ENCODE assay signal across 37 cellular contexts in the genomic region with DNA sequence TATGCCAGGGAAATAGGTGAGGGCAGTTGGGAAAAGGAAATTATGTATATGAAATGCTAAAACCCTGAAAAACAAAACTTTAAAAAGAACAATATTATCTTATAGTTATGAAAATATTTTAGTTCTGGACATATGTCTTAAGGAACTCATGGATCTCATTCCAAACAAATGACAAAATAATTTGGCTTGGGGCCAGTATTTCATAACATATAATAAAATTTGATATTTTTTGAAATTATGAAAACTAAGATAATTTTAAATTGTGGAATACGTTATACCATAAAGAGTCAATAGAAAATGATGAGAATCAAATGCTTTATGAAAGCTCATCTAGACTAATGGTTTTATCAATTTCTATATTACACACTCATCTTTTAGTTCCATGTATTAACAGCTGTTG.
"Had no signal": no experiment of that assay in that cellular context is flagged by ENCODE, and none has a peak within 500 bp of the region (broad histone marks: within the 10 kb centered on the region; RNA-seq: fewer than 3 reads in every experiment).

No MANE protein-coding gene starts in this region.

- H3K36me3 Mint-ChIP-seq: activated CD4-positive, alpha-beta memory T cell treated with anti-CD3 and anti-CD28 coated beads for 36 hours; activated naive CD4-positive, alpha-beta T cell treated with anti-CD3 and anti-CD28 coated beads, Interleukin-2, amount 50 U/mL, for 72 hours; brain had no signal

- H3K9me3 ChIP-seq: Peyer's patch had no signal

- FAIRE-seq: bronchial epithelial cell had no signal

- H3K9ac ChIP-seq: KMS-11 had no signal

- H3K36me3 ChIP-seq: Peyer's patch had no signal

- H3K4me3 ChIP-seq: Peyer's patch had no signal

- H3K4me1 Mint-ChIP-seq: activated B cell treated with CpG ODN at 0.5 μM for 24 hours had no signal

- ATAC-seq: activated naive CD4-positive, alpha-beta T cell treated with anti-CD3 and anti-CD28 coated beads, Interleukin-2, amount 50 U/mL, for 72 hours; activated T-cell treated with anti-CD3 and anti-CD28 coated beads, Interleukin-2, amount 50 U/mL, for 4 hours; PC-3 had no signal

- H3K4me3 Mint-ChIP-seq: activated B cell treated with CpG ODN at 0.5 μM for 24 hours; activated CD4-positive, alpha-beta memory T cell treated with anti-CD3 and anti-CD28 coated beads for 36 hours; activated naive CD4-positive, alpha-beta T cell treated with anti-CD3 and anti-CD28 coated beads for 36 hours; activated T-cell treated with anti-CD3 and anti-CD28 coated beads, Interleukin-2, amount 50 U/mL, for 4 hours; activated T-helper 1 cell treated with anti-CD3 and anti-CD28 coated beads, Interleukin-12 subunit alpha, Interleukin-12 subunit beta, Interleukin-2, Interleukin-4 antibody, amounts not matched to agents 30 ng/mL and 10 ng/mL and 1 ng/mL, durations not matched to agents 14 hours and 24 hours and 36 hours; brain had no signal

- H3K27ac ChIP-seq: KMS-11, VCaP had no signal

- DNase-seq: activated B cell treated with CpG ODN at 0.5 μM for 24 hours; activated CD4-positive, alpha-beta memory T cell treated with anti-CD3 and anti-CD28 coated beads for 36 hours; activated CD4-positive, alpha-beta T cell treated with anti-CD3 and anti-CD28 coated beads for 4 hours; activated CD4-positive, alpha-beta T cell treated with anti-CD3 and anti-CD28 coated beads, Interleukin-2, amount 50 U/mL, for 1 hour; activated CD4-positive, CD25-positive, alpha-beta regulatory T cell treated with anti-CD3 and anti-CD28 coated beads, Interleukin-2, amount 50 U/mL, for 72 hours; activated CD8-positive, alpha-beta memory T cell treated with anti-CD3 and anti-CD28 coated beads, Interleukin-2, amount 50 U/mL, for 4 hours; activated gamma-delta T cell treated with Interleukin-2 at 50 U/mL for 16 hours; activated naive CD4-positive, alpha-beta T cell treated with anti-CD3 and anti-CD28 coated beads for 36 hours; activated T-cell treated with anti-CD3 and anti-CD28 coated beads for 4 hours; activated T-cell treated with anti-CD3 and anti-CD28 coated beads, Interleukin-2, amount 50 U/mL, for 4 hours; anterior cingulate cortex; MM.1S; NCI-H1092 treated with DMSO at 0.1 percent for 48 hours; NCI-H1417; NCI-H146; NCI-H187; NCI-H2029 treated with DMSO at 0.1 percent for 48 hours; NCI-H2107; NCI-H2171; NCI-H510A; NCI-H526; NCI-H748 treated with DMSO at 0.1 percent for 48 hours; NK-92 treated with Interleukin-12 subunit alpha and Interleukin-12 subunit beta, amount 100 ng/mL, for 24 hours; PC-3; Peyer's patch; RPMI8226; SHP77 treated with DMSO at 0.1 percent for 48 hours; SW 1271; T-helper 1 cell; T-helper 2 cell; T-helper 9 cell had no signal

- H3K27ac Mint-ChIP-seq: activated B cell treated with CpG ODN at 0.5 μM for 24 hours; activated CD4-positive, alpha-beta memory T cell treated with anti-CD3 and anti-CD28 coated beads for 36 hours; activated naive CD4-positive, alpha-beta T cell treated with anti-CD3 and anti-CD28 coated beads for 36 hours; activated naive CD4-positive, alpha-beta T cell treated with anti-CD3 and anti-CD28 coated beads, Interleukin-2, amount 50 U/mL, for 72 hours; activated T-helper 1 cell treated with anti-CD3 and anti-CD28 coated beads, Interleukin-12 subunit alpha, Interleukin-12 subunit beta, Interleukin-2, Interleukin-4 antibody, amounts not matched to agents 30 ng/mL and 10 ng/mL and 1 ng/mL, durations not matched to agents 14 hours and 24 hours and 36 hours had no signal

- H3K9me3 Mint-ChIP-seq: activated B cell treated with CpG ODN at 0.5 μM for 24 hours; activated CD4-positive, alpha-beta memory T cell treated with anti-CD3 and anti-CD28 coated beads for 36 hours; activated naive CD4-positive, alpha-beta T cell treated with anti-CD3 and anti-CD28 coated beads for 36 hours; activated naive CD4-positive, alpha-beta T cell treated with anti-CD3 and anti-CD28 coated beads, Interleukin-2, amount 50 U/mL, for 72 hours; activated T-cell treated with anti-CD3 and anti-CD28 coated beads, Interleukin-2, amount 50 U/mL, for 4 hours; activated T-helper 1 cell treated with anti-CD3 and anti-CD28 coated beads, Interleukin-12 subunit alpha, Interleukin-12 subunit beta, Interleukin-2, Interleukin-4 antibody, amounts not matched to agents 30 ng/mL and 10 ng/mL and 1 ng/mL, durations not matched to agents 14 hours and 24 hours and 36 hours had no signal

- H3K27me3 ChIP-seq: Peyer's patch had no signal
